Comparison of ENCODE assay signal across 8 cellular contexts in the genomic region with DNA sequence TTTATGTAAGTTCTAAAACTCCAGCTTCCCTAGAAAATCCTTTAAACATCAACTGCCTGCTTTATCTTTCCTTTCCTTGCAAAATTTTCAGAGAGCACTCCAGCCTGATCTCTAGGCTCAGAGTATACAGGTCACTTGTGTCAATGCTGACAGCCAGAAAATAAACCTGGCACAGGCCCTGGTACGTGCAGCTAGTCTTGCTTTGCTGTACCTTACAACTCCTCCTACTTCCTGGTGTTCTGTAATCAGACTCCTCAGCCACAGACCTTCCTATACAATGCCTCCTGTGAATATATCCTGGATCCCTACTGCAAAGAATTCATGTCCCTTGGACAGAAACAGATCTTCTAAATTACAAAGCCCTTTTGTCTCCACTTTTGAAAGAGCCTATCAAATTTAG. TPM values are rescaled to one million over a fixed set of nuclear protein-coding genes. Genes with fewer than 3 reads are reported as not detected.
DNase-seq lines count a peak whose midpoint lies in the region; ATAC-seq and TF ChIP-seq lines count a peak whose summit lies in the region.

No MANE protein-coding gene starts in this region.

- H3K4me3 ChIP-seq in OCI-LY3 (ENCODE audit: low read length) (0 out of 2 replicates have a peak overlapping the region, but pooled peaks have one; percentile 5), colonic mucosa (no peak overlapping the region), prostate gland (no peak overlapping the region)

- intact Hi-C loops in colonic mucosa (cut with DNase I): no loop called here
- intact Hi-C loops in prostate gland (cut with DNase I): no loop called here

- in situ Hi-C loops in GM13976 (cut with MboI; ENCODE audit: low sequenced_read_pairs, unreplicated experiment): loop anchor here (25.0 kb wide), 1 partner anchor 90 kb away; no protein-coding TSS in a partner anchor

- H3K9ac ChIP-seq in OCI-LY3 (ENCODE audit: low read length) (0 out of 2 replicates have a peak overlapping the region, but pooled peaks have one; percentile 9), colonic mucosa (ENCODE audit: low read depth in 2 of 2, low read length in 2 of 2) (peak overlapping the region in 1 of 2 donors; percentile 55)

- H3K36me3 ChIP-seq in OCI-LY3 (replicated peaks; ENCODE audit: low read depth, low read length): no peaks in the 10 kb centered on the region
- H3K36me3 ChIP-seq in colonic mucosa: no peaks in the 10 kb centered on the region
- H3K36me3 ChIP-seq in prostate gland: no peaks in the 10 kb centered on the region

- H3K27ac ChIP-seq in OCI-LY3 (ENCODE audit: low read length): peak overlapping the region; percentile 21; the same call in 1 of the 2 replicates
- peak overlapping the region; percentile 63 for H3K27ac ChIP-seq in colonic mucosa
- peak overlapping the region; percentile 36 to 58 for H3K27ac ChIP-seq in prostate gland

- no peak for TF ChIP-seq POLR2A in prostate gland (IDR thresholded peaks at IDR 0.05)

- no peaks in the 10 kb centered on the region for H3K79me2 ChIP-seq in OCI-LY3 (ENCODE audit: low read length)

- peak overlapping the region; percentile 73 for H2AFZ ChIP-seq in OCI-LY3 (ENCODE audit: low read depth, low read length)

- ATAC-seq in HG02588 (IDR thresholded peaks at IDR 0.05; ENCODE audit: unreplicated experiment): peak; percentile 33

- 24% methylated on average over 1 of the region's 1 CpG for whole genome bisulfite sequencing in prostate gland

- no peak for TF ChIP-seq CTCF in OCI-LY3 (IDR thresholded peaks at IDR 0.05; ENCODE audit: low read depth, low read length)
- TF ChIP-seq CTCF in colonic mucosa (IDR thresholded peaks at IDR 0.05): no peak
- TF ChIP-seq CTCF in prostate gland (IDR thresholded peaks at IDR 0.05): no peak
- no peak for TF ChIP-seq CTCF in GM20000 (IDR thresholded peaks at IDR 0.05; ENCODE audit: extremely low read depth, missing control alignments)
- no peak for TF ChIP-seq CTCF in GM13976 (IDR thresholded peaks at IDR 0.05; ENCODE audit: borderline replicate concordance, control extremely low read depth, extremely low read depth, insufficient read depth, missing control alignments)

- H3K4me1 ChIP-seq in OCI-LY3 (ENCODE audit: low read length) (peaks cover 52% of the 10 kb centered on the region), colonic mucosa (no peaks in the 10 kb centered on the region), prostate gland (replicated peaks) (no peaks in the 10 kb centered on the region)

- H3K4me2 ChIP-seq in OCI-LY3 (ENCODE audit: low read length): peak overlapping the region; percentile 57

- no peaks in the 10 kb centered on the region for H4K20me1 ChIP-seq in OCI-LY3 (ENCODE audit: insufficient read depth, low read length)

- DNase-seq in EL (peak; percentile 16), colonic mucosa (peak; percentile 86), prostate gland (ENCODE audit: low spot score) (peak; percentile 61), GM20000 (ENCODE audit: low spot score) (no peak), GM13976 (ENCODE audit: low spot score) (no peak), NCI-H524 treated with DMSO at 0.1 percent for 48 hours (lab: John Stamatoyannopoulos, UW) (no peak)

- H3K27me3 ChIP-seq in OCI-LY3 (ENCODE audit: low read depth, low read length): peaks cover 7% of the 10 kb centered on the region
- no peaks in the 10 kb centered on the region for H3K27me3 ChIP-seq in colonic mucosa
- no peaks in the 10 kb centered on the region for H3K27me3 ChIP-seq in prostate gland (replicated peaks; ENCODE audit: insufficient read depth)

- H3K9me3 ChIP-seq in OCI-LY3 (ENCODE audit: insufficient read depth, low read length) (peaks cover 5% of the 10 kb centered on the region; the same call in 1 of the 2 replicates), colonic mucosa (no peaks in the 10 kb centered on the region), prostate gland (no peaks in the 10 kb centered on the region)

RNA-seq across cellular contexts. Expression of a gene that starts 24.2 kb away (rescaled TPM):
- 100 to 1,000 TPM; 126 to 175 TPM for total RNA-seq in colonic mucosa
- total RNA-seq in prostate gland: 100 to 1,000 TPM; 205 to 227 TPM

RNA-seq across cellular contexts. Expression of a gene that starts 53.7 kb away (rescaled TPM):
- total RNA-seq in colonic mucosa (1 to 10 TPM in 1 of 2 donors, under 1 TPM in 1; 0.29 to 1.4 TPM), prostate gland (100 to 1,000 TPM; 115 to 171 TPM)

Comparison
In these comparisons a context has a peak if more than half of its experiments do, and no peak if none do; other contexts are left out.
1. DNase-seq: peak in EL (single experiment), colonic mucosa (single experiment) and prostate gland (single experiment); none in GM20000 (single experiment), GM13976 (single experiment) and NCI-H524 treated with DMSO at 0.1 percent for 48 hours (single experiment).
2. RNA of a gene that starts 53.7 kb away (total RNA-seq): 115 to 171 TPM in prostate gland; 0.29 to 1.4 TPM in colonic mucosa; every median in the first group is over 10 times any median in the second.
3. Peak in every context shown above with its lines, with median percentiles within 50 percentile points of each other: H3K27ac ChIP-seq.